8 cellular contexts compared by ENCODE assay signal in genomic region chr11:72039108-72039850, GRCh38. TPM values are rescaled to one million over a fixed set of nuclear protein-coding genes. Genes with fewer than 3 reads are reported as not detected.
DNase-seq lines count a peak whose midpoint lies in the region; ATAC-seq and TF ChIP-seq lines count a peak whose summit lies in the region.

No MANE protein-coding gene starts in this region.

- peak overlapping the region in 1 of 2 experiments; percentile 75; a peak in 2 of 4 replicates for H3K4me3 ChIP-seq in DND-41 (ENCODE audit: low read depth in 1 of 2, low read length in 2 of 2)
- H3K4me3 ChIP-seq in Peyer's patch = peak overlapping the region; percentile 41 to 65 (median 59)
- peak overlapping the region; percentile 76 for H3K4me3 ChIP-seq in rectal smooth muscle tissue (ENCODE audit: low read length)

- H3K4me1 ChIP-seq in DND-41 (ENCODE audit: insufficient read depth, low read length) = peaks cover 57% of the 10 kb centered on the region
- peaks cover 0 to 45% (median 25%) of the 10 kb centered on the region in 4 donors for H3K4me1 ChIP-seq in Peyer's patch
- peaks cover 43% of the 10 kb centered on the region for H3K4me1 ChIP-seq in rectal smooth muscle tissue (ENCODE audit: control insufficient read depth, insufficient read depth, low read length)

- peak in 1 of 2 donors; percentile 55 for TF ChIP-seq POLR2A in Peyer's patch (IDR thresholded peaks at IDR 0.05)

- TF ChIP-seq CTCF in DND-41 (IDR thresholded peaks at IDR 0.05; ENCODE audit: borderline replicate concordance, extremely low read depth, low read length, poor library complexity, severe bottlenecking) (no peak), Peyer's patch (IDR thresholded peaks at IDR 0.05) (no peak)

- ATAC-seq in DND-41 (ENCODE audit: insufficient read depth, low read depth) = no peak
- no peak for ATAC-seq in GM21737 (IDR thresholded peaks at IDR 0.05; ENCODE audit: unreplicated experiment)
- no peak for ATAC-seq in GM21515 (IDR thresholded peaks at IDR 0.05; ENCODE audit: unreplicated experiment)

- H3K9ac ChIP-seq in DND-41 (ENCODE audit: low read depth, low read length) (peak overlapping the region; percentile 63), rectal smooth muscle tissue (ENCODE audit: low read length) (peak overlapping the region; percentile 39)

- H3K79me2 ChIP-seq in DND-41 (ENCODE audit: insufficient read depth, low read length) = peaks cover 97% of the 10 kb centered on the region

- H3K27me3 ChIP-seq in DND-41 (ENCODE audit: insufficient read depth, low read length, poor library complexity) = no peaks in the 10 kb centered on the region
- H3K27me3 ChIP-seq in Peyer's patch = no peaks in the 10 kb centered on the region
- H3K27me3 ChIP-seq in rectal smooth muscle tissue (ENCODE audit: control insufficient read depth, insufficient read depth, low read length) = no peaks in the 10 kb centered on the region

- H3K36me3 ChIP-seq in DND-41 (ENCODE audit: insufficient read depth, low read length) (peaks cover 40% of the 10 kb centered on the region), Peyer's patch (peaks cover 0 to 18% (median 0%) of the 10 kb centered on the region in 3 donors), rectal smooth muscle tissue (ENCODE audit: control insufficient read depth, insufficient read depth, low read length) (peaks cover 3% of the 10 kb centered on the region)

- H3K9me3 ChIP-seq in DND-41 (ENCODE audit: insufficient read depth, low read length, severe bottlenecking) (no peaks in the 10 kb centered on the region), Peyer's patch (no peaks in the 10 kb centered on the region)

- H2AFZ ChIP-seq in DND-41 (ENCODE audit: low read depth, low read length) = no peak overlapping the region

- H3K4me2 ChIP-seq in DND-41 (ENCODE audit: insufficient read depth, low read length) = peak overlapping the region; percentile 85

- no peak for DNase-seq in DND-41
- peak in 2 of 3 donors; percentile 83 to 87 for DNase-seq in Peyer's patch
- DNase-seq in fibroblast of the conjunctiva (ENCODE audit: low read depth) = peak; percentile 79
- no peak for DNase-seq in NCI-H524 treated with DMSO at 0.1 percent for 48 hours (lab: John Stamatoyannopoulos, UW)
- no peak for DNase-seq in GDM1 (lab: John Stamatoyannopoulos, UW)

- peaks cover 27% of the 10 kb centered on the region for H4K20me1 ChIP-seq in DND-41 (ENCODE audit: insufficient read depth, low read length)

- H3K27ac ChIP-seq in DND-41 (ENCODE audit: low read length) (peak overlapping the region; percentile 71), Peyer's patch (peak overlapping the region; percentile 90 to 96 (median 90)), rectal smooth muscle tissue (ENCODE audit: low read depth, low read length) (peak overlapping the region; percentile 99)

RNA-seq across cellular contexts. Expression of gene IL18BP, which starts 40.6 kb away (rescaled TPM):
- total RNA-seq in Peyer's patch = 10 to 100 TPM; 16.1 to 45.4 (median 28.2) TPM

RNA-seq across cellular contexts. Expression of gene NUMA1, which starts 41.1 kb away (rescaled TPM):
- 100 to 1,000 TPM; 297 to 512 (median 388) TPM for total RNA-seq in Peyer's patch

RNA-seq across cellular contexts. Expression of gene LRRC51, which starts 41.4 kb away (rescaled TPM):
- 1 to 10 TPM; 2.8 to 7.4 (median 6.0) TPM for total RNA-seq in Peyer's patch

Comparison
In these comparisons a context has a peak if more than half of its experiments do, and no peak if none do; other contexts are left out.
1. DNase-seq: peak in Peyer's patch (2 of 3) and fibroblast of the conjunctiva (single experiment); none in DND-41 (single experiment), NCI-H524 treated with DMSO at 0.1 percent for 48 hours (single experiment) and GDM1 (single experiment).
2. Peak in every context shown above with its lines, with median percentiles within 50 percentile points of each other: H3K27ac ChIP-seq.